1 cellular context compared by ENCODE assay signal in the genomic region with DNA sequence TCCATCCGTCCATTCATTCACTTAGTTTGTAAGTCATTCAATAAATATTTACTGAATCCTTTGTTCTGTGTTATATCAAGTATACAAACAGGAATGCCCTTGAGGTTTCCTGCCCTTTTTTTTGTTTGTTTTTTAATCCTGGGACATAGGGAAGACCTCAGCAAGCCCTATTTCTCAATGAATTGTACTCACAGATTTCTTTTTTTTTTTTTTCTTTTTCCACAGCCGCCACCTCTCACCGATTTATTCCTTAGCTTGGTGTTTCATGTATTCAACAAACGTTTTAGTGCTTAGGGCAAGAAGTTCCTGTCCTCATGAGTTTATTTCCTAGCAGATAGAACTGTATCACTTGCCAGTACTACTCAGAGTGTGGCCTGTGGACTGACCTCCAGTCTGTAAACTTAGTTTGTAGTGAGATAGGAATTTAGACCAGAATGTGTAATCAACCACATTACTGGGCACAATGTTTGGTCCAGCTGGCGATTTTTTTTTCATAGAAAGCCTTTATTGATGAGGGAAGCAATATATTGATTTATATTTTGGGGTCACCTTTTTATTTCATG.
TF ChIP-seq lines count a peak whose summit lies in the region.

No MANE protein-coding gene starts in this region.

TF ChIP-seq in liver, 16 proteins besides CTCF, POLR2A, EP300 and RAD21 (continued from another document):
- TF ChIP-seq REST (IDR thresholded peaks at IDR 0.05) (no peak), ATF3 (IDR thresholded peaks at IDR 0.05) (peak; percentile 31), RXRA (IDR thresholded peaks at IDR 0.05) (peak; percentile 72 to 82), TAF1 (conservative IDR thresholded peaks at IDR 0.05) (no peak), GABPA (IDR thresholded peaks at IDR 0.05 in 1 of 2, conservative IDR thresholded peaks at IDR 0.05 in 1 of 2) (no peak), JUND (IDR thresholded peaks at IDR 0.05) (peak in 1 of 2 donors; percentile 61), SP1 (IDR thresholded peaks at IDR 0.05) (peak; percentile 66)
